In the genomic region with DNA sequence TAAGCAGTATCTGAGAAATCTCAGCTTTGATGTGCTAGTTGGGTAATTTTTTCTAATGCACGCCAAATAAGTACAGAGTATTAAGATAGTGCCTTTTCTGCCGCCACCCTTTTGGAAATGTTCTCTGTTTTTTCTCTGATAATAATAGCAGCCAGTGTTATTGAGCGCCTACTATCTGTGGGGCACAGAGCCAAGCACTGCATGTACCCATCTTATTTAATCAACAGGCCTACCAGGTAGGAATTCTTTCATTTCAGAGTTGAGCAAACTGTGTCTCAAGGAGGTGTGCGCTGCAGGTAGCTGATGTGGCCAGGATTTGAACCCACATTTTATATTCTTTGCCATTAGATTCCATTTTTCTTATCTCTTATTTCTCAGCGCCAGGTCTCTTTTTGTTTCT, we compare ENCODE assay signal across 9 cellular contexts. TPM values are rescaled to one million over a fixed set of nuclear protein-coding genes. Genes with fewer than 3 reads are reported as not detected.
DNase-seq lines count a peak whose midpoint lies in the region; ATAC-seq, FAIRE-seq and TF ChIP-seq lines count a peak whose summit lies in the region.
"Had no signal": no experiment of that assay in that cellular context is flagged by ENCODE, and none has a peak within 500 bp of the region (broad histone marks: within the 10 kb centered on the region; RNA-seq: fewer than 3 reads in every experiment).

No MANE protein-coding gene starts in this region.

- H3K27me3 Mint-ChIP-seq in HFFc6 (ENCODE audit: insufficient read depth): peaks cover 7% of the 10 kb centered on the region
- no peaks in the 10 kb centered on the region for H3K27me3 Mint-ChIP-seq in activated B cell treated with CpG ODN at 0.5 μM for 24 hours

- peak overlapping the region; percentile 96 for H3K4me3 Mint-ChIP-seq in HFFc6
- peak overlapping the region; percentile 89 for H3K4me3 Mint-ChIP-seq in activated B cell treated with CpG ODN at 0.5 μM for 24 hours

- H3K4me1 ChIP-seq in heart left ventricle: peaks cover 12 to 65% (median 37%) of the 10 kb centered on the region in 12 donors
- H3K4me1 ChIP-seq in small intestine (ENCODE audit: control insufficient read depth in 2 of 2, insufficient read depth in 1 of 2, low read depth in 1 of 2, low read length in 1 of 2): peaks cover 6 to 11% of the 10 kb centered on the region in 2 donors

- no peaks in the 10 kb centered on the region for H3K9me3 ChIP-seq in heart left ventricle
- no peaks in the 10 kb centered on the region for H3K9me3 ChIP-seq in small intestine (ENCODE audit: control insufficient read depth, low read depth)

- intact Hi-C loops in activated B cell treated with CpG ODN at 0.5 μM for 24 hours (cut with micrococcal nuclease) (no loop called here), heart left ventricle (cut with DNase I) (no loop called here)

- WGBS in heart left ventricle, 4 donors: 38 to 46% (median 39%) methylated on average over 5 of the region's 5 CpGs
- 16 to 57% (median 35%) methylated on average over 5 of the region's 5 CpGs for WGBS in small intestine, 3 donors

- TF ChIP-seq POLR2A in heart left ventricle (IDR thresholded peaks at IDR 0.05): no peak

- H3K4me3 ChIP-seq in heart left ventricle (peak overlapping the region in 11 of 12 donors; percentile 61 to 99 (median 81)), small intestine (ENCODE audit: low read depth in 1 of 2, low read length in 2 of 2) (peak overlapping the region in 1 of 2 donors; percentile 79)

- H3K36me3 Mint-ChIP-seq in HFFc6 (ENCODE audit: low read depth): peaks cover 36% of the 10 kb centered on the region
- peaks cover 71% of the 10 kb centered on the region for H3K36me3 Mint-ChIP-seq in activated B cell treated with CpG ODN at 0.5 μM for 24 hours (ENCODE audit: low read depth)

- DNase-seq in HFFc6 (peak; percentile 30), activated B cell treated with CpG ODN at 0.5 μM for 24 hours (no peak), heart left ventricle (peak in 2 of 5 donors; percentile 56 to 57), small intestine (peak; percentile 82), GM13977 (ENCODE audit: low spot score) (no peak), NCI-H526 (lab: John Stamatoyannopoulos, UW) (no peak)
- no peak for DNase-seq in stimulated activated CD4-positive, alpha-beta T cell treated with anti-CD3 and anti-CD28 coated beads, Interleukin-2, amount 100 ng/mL, for 48 hours
- DNase-seq: NCI-H146 had no signal

- no peak for FAIRE-seq in small intestine (lab: Jason Lieb, UNC)

- H3K27ac Mint-ChIP-seq in HFFc6: peak overlapping the region; percentile 55
- H3K27ac Mint-ChIP-seq in activated B cell treated with CpG ODN at 0.5 μM for 24 hours: peak overlapping the region; percentile 83

- TF ChIP-seq CTCF in HFFc6 (IDR thresholded peaks at IDR 0.05): peak; percentile 53; the same call in 1 of the 2 replicates
- TF ChIP-seq CTCF in activated B cell treated with CpG ODN at 0.5 μM for 24 hours (IDR thresholded peaks at IDR 0.05): no peak
- peak in 3 of 12 donors; percentile 19 to 27 (median 20) for TF ChIP-seq CTCF in heart left ventricle (IDR thresholded peaks at IDR 0.05)
- TF ChIP-seq CTCF in GM13977 (IDR thresholded peaks at IDR 0.05; ENCODE audit: extremely low read depth, insufficient read depth, missing control alignments): no peak

- H3K9me3 Mint-ChIP-seq in HFFc6 (no peaks in the 10 kb centered on the region), activated B cell treated with CpG ODN at 0.5 μM for 24 hours (no peaks in the 10 kb centered on the region)

- H3K4me1 Mint-ChIP-seq in HFFc6 (ENCODE audit: low read depth) (peaks cover 70% of the 10 kb centered on the region), activated B cell treated with CpG ODN at 0.5 μM for 24 hours (peaks cover 73% of the 10 kb centered on the region)

- ATAC-seq in activated B cell treated with CpG ODN at 0.5 μM for 24 hours (ENCODE audit: low read depth): no peak
- peak in 2 of 4 donors; percentile 2 to 4 for ATAC-seq in heart left ventricle
- no peak for ATAC-seq in GM19463 (IDR thresholded peaks at IDR 0.05; ENCODE audit: unreplicated experiment)

- POLR2A ChIA-PET in activated B cell treated with CpG ODN at 0.5 μM for 24 hours (lab: Charles Lee): interaction anchor here (1.0 to 2.1 kb wide), 2 partner anchors 19 to 22 kb away, joined by 4 to 10 read pairs; no protein-coding TSS in a partner anchor

- no peaks in the 10 kb centered on the region for H3K27me3 ChIP-seq in heart left ventricle
- no peaks in the 10 kb centered on the region for H3K27me3 ChIP-seq in small intestine (ENCODE audit: control insufficient read depth in 2 of 2, insufficient read depth in 2 of 2, low read length in 2 of 2)

- CTCF ChIA-PET in activated B cell treated with CpG ODN at 0.5 μM for 24 hours (lab: Charles Lee): interaction anchor here (2.4 kb wide), 1 partner anchor 22 kb away, joined by 6 read pairs; a partner anchor contains a TSS

- H3K27ac ChIP-seq in heart left ventricle: peak overlapping the region; percentile 8 to 99 (median 90)
- H3K27ac ChIP-seq in small intestine (ENCODE audit: low read depth in 1 of 2, low read length in 1 of 2): peak overlapping the region; percentile 77 to 87

- in situ Hi-C loops in GM13977 (cut with MboI; ENCODE audit: low pct_unique_long_range_greater_than_20kb, low sequenced_read_pairs, unreplicated experiment): loop anchor here (25.0 kb wide), 1 partner anchor 636 kb away; a partner anchor contains a TSS

- H3K36me3 ChIP-seq in heart left ventricle (peaks cover 2 to 62% (median 48%) of the 10 kb centered on the region in 9 donors), small intestine (ENCODE audit: control insufficient read depth in 2 of 2, insufficient read depth in 2 of 2, low read length in 2 of 2) (peaks cover 9 to 17% of the 10 kb centered on the region in 2 donors)

RNA-seq across cellular contexts. Expression of a gene that starts 1.4 kb away (rescaled TPM):
- total RNA-seq in HFFc6 (2021; fragmentation: NEBNext Ultra II Directional; extraction: Animal tissue kit (Norgen Biotek cat#: 25700)): 100 to 1,000 TPM; 176 to 191 (median 185) TPM
- 56.6 and 65.2 TPM in 2 replicates for total RNA-seq in activated B cell treated with CpG ODN at 0.5 μM for 24 hours
- 100 to 1,000 TPM; 125 to 377 (median 189) TPM for total RNA-seq in heart left ventricle
- 100 to 1,000 TPM; 177 to 188 TPM for polyA plus RNA-seq in heart left ventricle
- polyA plus RNA-seq in small intestine: 100 to 1,000 TPM; 161 to 193 (median 175) TPM

RNA-seq across cellular contexts. Expression of a gene that starts 21.5 kb away (rescaled TPM):
- 100 to 1,000 TPM; 212 to 241 (median 226) TPM for total RNA-seq in HFFc6 (2021; fragmentation: NEBNext Ultra II Directional; extraction: Animal tissue kit (Norgen Biotek cat#: 25700))
- total RNA-seq in activated B cell treated with CpG ODN at 0.5 μM for 24 hours (256 and 273 TPM in 2 replicates), heart left ventricle (10 to 100 TPM; 39.9 to 88.1 (median 69.9) TPM)
- polyA plus RNA-seq in heart left ventricle (100 to 1,000 TPM in 1 of 2 donors, 10 to 100 TPM in 1; 72.7 to 104 TPM), small intestine (100 to 1,000 TPM in 1 of 3 donors, 10 to 100 TPM in 2; 74.0 to 142 (median 89.2) TPM)

RNA-seq across cellular contexts. Expression of a gene that starts 28.4 kb away (rescaled TPM):
- 10 to 100 TPM; 12.9 to 17.4 (median 14.0) TPM for total RNA-seq in HFFc6 (2021; fragmentation: NEBNext Ultra II Directional; extraction: Animal tissue kit (Norgen Biotek cat#: 25700))
- 14.0 and 14.4 TPM in 2 replicates for total RNA-seq in activated B cell treated with CpG ODN at 0.5 μM for 24 hours
- 10 to 100 TPM; 11.7 to 25.8 (median 16.5) TPM for total RNA-seq in heart left ventricle
- 10 to 100 TPM; 11.9 to 27.7 TPM for polyA plus RNA-seq in heart left ventricle
- polyA plus RNA-seq in small intestine: 1 to 10 TPM; 2.5 to 6.5 (median 4.6) TPM

RNA-seq across cellular contexts. Expression of a gene that starts 32.9 kb away (rescaled TPM):
- 10 to 100 TPM; 20.1 to 25.8 (median 21.9) TPM for total RNA-seq in HFFc6 (2021; fragmentation: NEBNext Ultra II Directional; extraction: Animal tissue kit (Norgen Biotek cat#: 25700))
- total RNA-seq in activated B cell treated with CpG ODN at 0.5 μM for 24 hours (42.7 and 46.5 TPM in 2 replicates), heart left ventricle (10 to 100 TPM in 2 of 9 donors, 1 to 10 TPM in 7; 4.7 to 12.7 (median 7.2) TPM)
- polyA plus RNA-seq in heart left ventricle (1 to 10 TPM; 5.5 to 9.3 TPM), small intestine (10 to 100 TPM; 15.9 to 29.2 (median 17.7) TPM)

RNA-seq across cellular contexts. Expression of a gene that starts 35.6 kb away (rescaled TPM):
- total RNA-seq in HFFc6 (2021; fragmentation: NEBNext Ultra II Directional; extraction: Animal tissue kit (Norgen Biotek cat#: 25700)): 10 to 100 TPM; 51.0 to 60.5 (median 57.7) TPM
- total RNA-seq in activated B cell treated with CpG ODN at 0.5 μM for 24 hours: 55.0 and 81.2 TPM in 2 replicates
- total RNA-seq in heart left ventricle: 10 to 100 TPM; 17.0 to 41.5 (median 21.2) TPM
- 10 to 100 TPM in 1 of 2 donors, 1 to 10 TPM in 1; 8.2 to 18.4 TPM for polyA plus RNA-seq in heart left ventricle
- 10 to 100 TPM in 2 of 3 donors, 1 to 10 TPM in 1; 8.3 to 16.8 (median 16.3) TPM for polyA plus RNA-seq in small intestine

Comparison
In these comparisons a context has a peak if more than half of its experiments do, and no peak if none do; other contexts are left out.
1. DNase-seq: peak in HFFc6 (single experiment) and small intestine (single experiment); none in activated B cell treated with CpG ODN at 0.5 μM for 24 hours (single experiment), GM13977 (single experiment), stimulated activated CD4-positive, alpha-beta T cell treated with anti-CD3 and anti-CD28 coated beads, Interleukin-2, amount 100 ng/mL, for 48 hours (0 of 2) and NCI-H526 (0 of 2).